Comparison of ENCODE assay signal across 11 cellular contexts in genomic region chr18:69885841-69886531, GRCh38.
DNase-seq lines count a peak whose midpoint lies in the region; ATAC-seq lines count a peak whose summit lies in the region.
"Had no signal": no experiment of that assay in that cellular context is flagged by ENCODE, and none has a peak within 500 bp of the region (broad histone marks: within the 10 kb centered on the region; RNA-seq: fewer than 3 reads in every experiment).

No MANE protein-coding gene starts in this region.

- no peaks in the 10 kb centered on the region for H3K27me3 ChIP-seq in CD8-positive, alpha-beta memory T cell (ENCODE audit: insufficient read depth, low read length, poor library complexity, severe bottlenecking)
- H3K27me3 ChIP-seq: MG63 had no signal

- peaks cover 70 to 97% (median 90%) of the 10 kb centered on the region in 3 donors for H3K4me1 Mint-ChIP-seq in CD8-positive, alpha-beta memory T cell
- H3K4me1 Mint-ChIP-seq in activated T-cell treated with anti-CD3 and anti-CD28 coated beads, Interleukin-2, amount 50 U/mL, for 24 hours (ENCODE audit: low read depth), result peaks cover 91% of the 10 kb centered on the region

- DNase-seq in CD8-positive, alpha-beta memory T cell, result peak in 2 of 5 donors; percentile 14 to 58
- DNase-seq in activated T-cell treated with anti-CD3 and anti-CD28 coated beads, Interleukin-2, amount 50 U/mL, for 24 hours, result peak; percentile 52
- no peak for DNase-seq in Ammon's horn (ENCODE audit: low spot score)
- no peak for DNase-seq in NCI-H2196 (lab: John Stamatoyannopoulos, UW; ENCODE audit: unreplicated experiment)
- no peak for DNase-seq in cerebellar nuclear complex (lab: John Stamatoyannopoulos, UW)
- no peak for DNase-seq in Right ventricle myocardium superior
- DNase-seq: MG63, nucleus accumbens had no signal

- peak overlapping the region; percentile 34 to 99 (median 92) for H3K27ac Mint-ChIP-seq in CD8-positive, alpha-beta memory T cell
- peak overlapping the region; percentile 97 for H3K27ac Mint-ChIP-seq in activated T-cell treated with anti-CD3 and anti-CD28 coated beads, Interleukin-2, amount 50 U/mL, for 24 hours

- peak overlapping the region; percentile 60 to 90 (median 84) for H3K4me3 Mint-ChIP-seq in CD8-positive, alpha-beta memory T cell
- H3K4me3 Mint-ChIP-seq in activated T-cell treated with anti-CD3 and anti-CD28 coated beads, Interleukin-2, amount 50 U/mL, for 24 hours, result peak overlapping the region; percentile 67

- peaks cover 31% of the 10 kb centered on the region for H3K4me1 ChIP-seq in CD8-positive, alpha-beta memory T cell (ENCODE audit: insufficient read depth, low read length)
- H3K4me1 ChIP-seq: Caco-2 had no signal

- peaks cover 7 to 12% (median 8%) of the 10 kb centered on the region in 3 donors for H3K36me3 Mint-ChIP-seq in CD8-positive, alpha-beta memory T cell
- peaks cover 89% of the 10 kb centered on the region for H3K36me3 Mint-ChIP-seq in activated T-cell treated with anti-CD3 and anti-CD28 coated beads, Interleukin-2, amount 50 U/mL, for 24 hours (ENCODE audit: low read depth)

- CTCF ChIA-PET in CD8-positive, alpha-beta memory T cell (lab: Charles Lee), result interaction anchor here (1.7 kb wide), 1 partner anchor 12 kb away, joined by 5 read pairs; no protein-coding TSS in a partner anchor

- no peaks in the 10 kb centered on the region for H3K36me3 ChIP-seq in CD8-positive, alpha-beta memory T cell (ENCODE audit: insufficient read depth, low read length)
- H3K36me3 ChIP-seq: MG63 had no signal

- no peak overlapping the region for H3K4me3 ChIP-seq in CD8-positive, alpha-beta memory T cell (ENCODE audit: low read length)
- H3K4me3 ChIP-seq: MG63 had no signal

- H3K27ac ChIP-seq in CD8-positive, alpha-beta memory T cell (ENCODE audit: low read depth, low read length), result no peak overlapping the region

- no peaks in the 10 kb centered on the region for H3K27me3 Mint-ChIP-seq in CD8-positive, alpha-beta memory T cell
- no peaks in the 10 kb centered on the region for H3K27me3 Mint-ChIP-seq in activated T-cell treated with anti-CD3 and anti-CD28 coated beads, Interleukin-2, amount 50 U/mL, for 24 hours

- peaks cover 0 to 6% (median under 1%) of the 10 kb centered on the region in 5 donors for H3K9me3 Mint-ChIP-seq in CD8-positive, alpha-beta memory T cell
- peaks cover 2% of the 10 kb centered on the region for H3K9me3 Mint-ChIP-seq in activated T-cell treated with anti-CD3 and anti-CD28 coated beads, Interleukin-2, amount 50 U/mL, for 24 hours

- no peaks in the 10 kb centered on the region for H3K9me3 ChIP-seq in CD8-positive, alpha-beta memory T cell (ENCODE audit: low read length)
- H3K9me3 ChIP-seq: Caco-2, MG63 had no signal

- intact Hi-C loops in Right ventricle myocardium superior (cut with DNase I), result no loop called here

- POLR2A ChIA-PET in CD8-positive, alpha-beta memory T cell (lab: Charles Lee), result interaction anchor here (0.8 kb wide), 1 partner anchor 12 kb away, joined by 7 read pairs; no protein-coding TSS in a partner anchor

- ATAC-seq in GM19324 (IDR thresholded peaks at IDR 0.05; ENCODE audit: low FRiP score, unreplicated experiment) (peak; percentile 86), HG03060 (IDR thresholded peaks at IDR 0.05; ENCODE audit: low read depth, unreplicated experiment) (peak; percentile 78), Right ventricle myocardium superior (ENCODE audit: poor library complexity) (no peak)
